ENCODE assay signal across 27 cellular contexts in genomic region chr2:76692896-76693295, GRCh38.
A peak's percentile ranks its signal among the peaks of the same experiment; 100 is the strongest.
DNase-seq lines count a peak whose midpoint lies in the region; ATAC-seq and TF ChIP-seq lines count a peak whose summit lies in the region.
"Had no signal": no experiment of that assay in that cellular context is flagged by ENCODE, and none has a peak within 500 bp of the region (broad histone marks: within the 10 kb centered on the region; RNA-seq: fewer than 3 reads in every experiment).

No MANE protein-coding gene starts in this region.

- no peaks in the 10 kb centered on the region for H4K20me1 ChIP-seq in neural progenitor cell (ENCODE audit: low read depth)
- H4K20me1 ChIP-seq: BLaER1 had no signal

- H3K4me3 Mint-ChIP-seq in WTC11, result no peak overlapping the region
- H3K4me3 Mint-ChIP-seq in neural progenitor cell, result no peak overlapping the region
- H3K4me3 Mint-ChIP-seq: CD4-positive, alpha-beta memory T cell; GM23338 had no signal

- CTCF ChIA-PET in WTC11 (lab: Charles Lee), result no interaction called here

- peak overlapping the region; percentile 90 for H2AFZ ChIP-seq in neural progenitor cell (replicated peaks)
- H2AFZ ChIP-seq: GM23338 had no signal

- H3K79me2 ChIP-seq in neural progenitor cell (ENCODE audit: low read depth), result no peaks in the 10 kb centered on the region

- no peak for ATAC-seq in WTC11
- ATAC-seq in GM18868 (IDR thresholded peaks at IDR 0.05; ENCODE audit: unreplicated experiment), result no peak
- no peak for ATAC-seq in HG03342 (IDR thresholded peaks at IDR 0.05; ENCODE audit: unreplicated experiment)
- ATAC-seq: GM23338, HepG2, K562, Right ventricle myocardium inferior had no signal

- H3K4me1 ChIP-seq in neural progenitor cell, result no peaks in the 10 kb centered on the region
- H3K4me1 ChIP-seq: BLaER1, Caco-2, HAP-1, SJSA1 had no signal

- H3K27me3 ChIP-seq in neural progenitor cell, result no peaks in the 10 kb centered on the region
- H3K27me3 ChIP-seq: BLaER1, MG63, SJSA1 had no signal

- H3K9me3 Mint-ChIP-seq in WTC11 (peaks cover 4% of the 10 kb centered on the region; the same call in 1 of the 2 replicates), neural progenitor cell (no peaks in the 10 kb centered on the region)

- no peak overlapping the region for H3K9ac ChIP-seq in neural progenitor cell
- H3K9ac ChIP-seq: BLaER1 had no signal

- POLR2A ChIA-PET in WTC11 (lab: Charles Lee), result no interaction called here

- H3K36me3 Mint-ChIP-seq in WTC11, result no peaks in the 10 kb centered on the region
- no peaks in the 10 kb centered on the region for H3K36me3 Mint-ChIP-seq in neural progenitor cell
- H3K36me3 Mint-ChIP-seq: CD4-positive, alpha-beta memory T cell had no signal

- H3K36me3 ChIP-seq in neural progenitor cell, result no peaks in the 10 kb centered on the region
- H3K36me3 ChIP-seq: BLaER1, HAP-1, MG63, SJSA1 had no signal

- H3K9me3 ChIP-seq in neural progenitor cell (ENCODE audit: low read depth), result no peaks in the 10 kb centered on the region
- H3K9me3 ChIP-seq: BLaER1, Caco-2, HAP-1, MG63, SJSA1 had no signal

- DNase-seq in NCI-H1694 (lab: John Stamatoyannopoulos, UW), result peak; percentile 45
- peak; percentile 81 for DNase-seq in NCI-H2227 treated with DMSO at 0.1 percent for 48 hours (lab: John Stamatoyannopoulos, UW)
- DNase-seq in WTC11 (ENCODE audit: low spot score), result no peak
- no peak for DNase-seq in neural progenitor cell (ENCODE audit: low spot score)
- DNase-seq in NAMALWA (ENCODE audit: low spot score), result no peak
- DNase-seq: Caco-2; CD4-positive, alpha-beta memory T cell; DMS 273 treated with DMSO at 0.1 percent for 48 hours; DND-41; MG63; NCI-H1048; NCI-H1436 treated with DMSO at 0.1 percent for 48 hours; NCI-H2029 treated with DMSO at 0.1 percent for 48 hours; NCI-H2171 treated with DMSO at 0.1 percent for 48 hours; NCI-H446 treated with DMSO at 0.1 percent for 48 hours; OCI-M1; SW 1271 had no signal

- H3K27me3 Mint-ChIP-seq in WTC11 (ENCODE audit: low read depth) (no peaks in the 10 kb centered on the region), neural progenitor cell (ENCODE audit: insufficient read depth, low read depth) (peaks cover 3% of the 10 kb centered on the region)
- H3K27me3 Mint-ChIP-seq: CD4-positive, alpha-beta memory T cell had no signal

- H3K27ac Mint-ChIP-seq in WTC11 (peak overlapping the region; percentile 2), neural progenitor cell (no peak overlapping the region)
- H3K27ac Mint-ChIP-seq: CD4-positive, alpha-beta memory T cell; GM23338 had no signal

- H3K4me1 Mint-ChIP-seq in WTC11 (peaks cover 18% of the 10 kb centered on the region), neural progenitor cell (peaks cover 3% of the 10 kb centered on the region)
- H3K4me1 Mint-ChIP-seq: CD4-positive, alpha-beta memory T cell had no signal

- no peak overlapping the region for H3K27ac ChIP-seq in neural progenitor cell
- H3K27ac ChIP-seq: BLaER1, HL-60, SJSA1 had no signal

- no peak overlapping the region for H3K4me3 ChIP-seq in neural progenitor cell
- H3K4me3 ChIP-seq: BLaER1, GM23338, HAP-1, K562, MG63, SJSA1 had no signal

- TF ChIP-seq CTCF in WTC11 (IDR thresholded peaks at IDR 0.05) (no peak), neural progenitor cell (IDR thresholded peaks at IDR 0.05) (no peak)

- no peaks in the 10 kb centered on the region for H3F3A ChIP-seq in neural progenitor cell (ENCODE audit: low read depth)

- no peak overlapping the region for H3K4me2 ChIP-seq in neural progenitor cell
- H3K4me2 ChIP-seq: BLaER1, GM23338 had no signal

TF ChIP-seq in WTC11, 78 proteins besides CTCF, POLR2A, EP300 and RAD21 (continues in another document):
- TF ChIP-seq SP1 (CRISPR knock-in tag; conservative IDR thresholded peaks at IDR 0.05) (no peak), E2F5 (CRISPR knock-in tag; IDR thresholded peaks at IDR 0.05) (no peak), TEAD1 (CRISPR knock-in tag; IDR thresholded peaks at IDR 0.05) (no peak), NR3C1 (CRISPR knock-in tag; conservative IDR thresholded peaks at IDR 0.05; ENCODE audit: low read depth) (no peak), ERG (CRISPR knock-in tag; IDR thresholded peaks at IDR 0.05) (no peak), NFYB (CRISPR knock-in tag; conservative IDR thresholded peaks at IDR 0.05; ENCODE audit: low read depth) (no peak), ATF3 (CRISPR knock-in tag; conservative IDR thresholded peaks at IDR 0.05) (no peak), ELF4 (CRISPR knock-in tag; IDR thresholded peaks at IDR 0.05; ENCODE audit: low read depth) (no peak), ZNF263 (CRISPR knock-in tag; IDR thresholded peaks at IDR 0.05; ENCODE audit: low read depth) (no peak), TP53 (CRISPR knock-in tag; IDR thresholded peaks at IDR 0.05) (no peak), FOXP4 (CRISPR knock-in tag; IDR thresholded peaks at IDR 0.05) (no peak), ZBTB21 (CRISPR knock-in tag; IDR thresholded peaks at IDR 0.05; ENCODE audit: borderline replicate concordance) (no peak), ZNF281 (CRISPR knock-in tag; IDR thresholded peaks at IDR 0.05) (no peak)

Comparison
In these comparisons a context has a peak if more than half of its experiments do, and no peak if none do; other contexts are left out.
1. DNase-seq: peak in NCI-H1694 (single experiment) and NCI-H2227 treated with DMSO at 0.1 percent for 48 hours (single experiment); none in WTC11 (single experiment), neural progenitor cell (single experiment) and NAMALWA (single experiment).